Comparison of ENCODE assay signal across 12 cellular contexts in the genomic region with DNA sequence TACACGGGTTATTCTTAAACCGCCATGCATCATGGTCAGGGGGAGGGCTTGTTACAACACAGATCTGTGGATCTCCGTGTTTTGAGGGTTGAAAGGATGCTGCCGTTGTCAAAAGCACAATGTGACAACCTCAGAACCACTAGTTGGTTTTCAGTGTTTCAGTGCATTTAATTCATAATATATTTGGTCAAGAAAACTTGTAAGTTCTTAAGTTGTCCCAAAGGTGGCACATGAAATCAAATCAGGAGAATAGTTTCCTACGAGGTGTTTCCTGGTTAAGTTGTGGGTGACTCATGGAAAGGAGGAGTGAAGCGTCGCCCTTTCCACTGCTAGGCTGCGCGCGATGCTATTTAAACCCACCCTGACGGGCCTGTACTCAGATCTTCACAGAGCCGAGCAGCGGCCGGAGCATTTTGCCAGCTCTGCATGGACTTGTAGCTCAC.
DNase-seq lines count a peak whose midpoint lies in the region; ATAC-seq, FAIRE-seq and TF ChIP-seq lines count a peak whose summit lies in the region.
"Had no signal": no experiment of that assay in that cellular context is flagged by ENCODE, and none has a peak within 500 bp of the region (broad histone marks: within the 10 kb centered on the region; RNA-seq: fewer than 3 reads in every experiment).

No MANE protein-coding gene starts in this region.

- H3K27ac ChIP-seq in ovary, result no peak overlapping the region

- no peaks in the 10 kb centered on the region for H3K4me1 ChIP-seq in mucosa of descending colon (ENCODE audit: low read depth)
- H3K4me1 ChIP-seq in ovary (ENCODE audit: insufficient read depth), result no peaks in the 10 kb centered on the region

- TF ChIP-seq EP300 in ovary (IDR thresholded peaks at IDR 0.05), result no peak

- H3K9me3 ChIP-seq in mucosa of descending colon, result peaks cover 57% of the 10 kb centered on the region
- H3K9me3 ChIP-seq in ovary, result peaks cover 0 to 4% of the 10 kb centered on the region in 2 donors

- FAIRE-seq in H54 (lab: Jason Lieb, UNC), result no peak
- FAIRE-seq: GM18507 had no signal

- 49 to 58% (median 56%) methylated on average over 14 of the region's 14 CpGs for WGBS in ovary, 3 donors

- intact Hi-C loops in mucosa of descending colon (cut with DNase I, micrococcal nuclease), result no loop called here
- intact Hi-C loops in ovary (cut with DNase I), result no loop called here

- DNase-seq in ELR (ENCODE audit: low read depth) (peak; percentile 27), NAMALWA (ENCODE audit: low spot score) (peak; percentile 30), epidermal melanocyte (ENCODE audit: insufficient read length, low spot score) (peak; percentile 17), mucosa of descending colon (no peak), ovary (no peak), NCI-H1417 treated with DMSO at 0.1 percent for 48 hours (lab: John Stamatoyannopoulos, UW) (no peak), H54 (ENCODE audit: insufficient read length, low spot score) (no peak)
- DNase-seq: erythroblast, hypothalamus, NCI-H524 treated with DMSO at 0.1 percent for 48 hours, SIG-M5 had no signal

- TF ChIP-seq POLR2A in ovary (IDR thresholded peaks at IDR 0.05) (no peak), H54 (IDR thresholded peaks at IDR 0.05; ENCODE audit: low read depth, low read length) (no peak)

- TF ChIP-seq CTCF in mucosa of descending colon (IDR thresholded peaks at IDR 0.05) (no peak), ovary (IDR thresholded peaks at IDR 0.05) (no peak)

- H3K27me3 ChIP-seq in ovary, result peaks cover under 1% of the 10 kb centered on the region

- no peaks in the 10 kb centered on the region for H3K36me3 ChIP-seq in mucosa of descending colon (ENCODE audit: low read depth)
- no peaks in the 10 kb centered on the region for H3K36me3 ChIP-seq in ovary

- peak; percentile 43 for ATAC-seq in mucosa of descending colon

- H3K4me3 ChIP-seq in mucosa of descending colon (no peak overlapping the region), ovary (no peak overlapping the region)

Comparison
In these comparisons a context has a peak if more than half of its experiments do, and no peak if none do; other contexts are left out.
1. DNase-seq: peak in ELR (single experiment), NAMALWA (single experiment) and epidermal melanocyte (single experiment); none in mucosa of descending colon (0 of 3), ovary (0 of 5), NCI-H1417 treated with DMSO at 0.1 percent for 48 hours (single experiment) and H54 (single experiment).